ENCODE assay signal across 9 cellular contexts in genomic region chr6:148203970-148204369, GRCh38.
DNase-seq lines count a peak whose midpoint lies in the region; ATAC-seq and TF ChIP-seq lines count a peak whose summit lies in the region.
"Had no signal": no experiment of that assay in that cellular context is flagged by ENCODE, and none has a peak within 500 bp of the region (broad histone marks: within the 10 kb centered on the region; RNA-seq: fewer than 3 reads in every experiment).

No MANE protein-coding gene starts in this region.

- TF ChIP-seq CTCF in Calu3 (IDR thresholded peaks at IDR 0.05; ENCODE audit: unreplicated experiment), result no peak

- intact Hi-C loops in Calu3 (cut with micrococcal nuclease; ENCODE audit: unreplicated experiment), result no loop called here

- H3K4me3 Mint-ChIP-seq in activated naive CD8-positive, alpha-beta T cell treated with anti-CD3 and anti-CD28 coated beads for 36 hours, result peak overlapping the region; percentile 64
- H3K4me3 Mint-ChIP-seq in Calu3 (ENCODE audit: low read depth, unreplicated experiment), result no peak overlapping the region
- H3K4me3 Mint-ChIP-seq: brain had no signal

- peaks cover 4% of the 10 kb centered on the region for H3K36me3 Mint-ChIP-seq in activated naive CD8-positive, alpha-beta T cell treated with anti-CD3 and anti-CD28 coated beads for 36 hours
- no peaks in the 10 kb centered on the region for H3K36me3 Mint-ChIP-seq in Calu3 (ENCODE audit: insufficient read depth, unreplicated experiment)
- H3K36me3 Mint-ChIP-seq: brain had no signal

- peaks cover 33% of the 10 kb centered on the region for H3K4me1 Mint-ChIP-seq in activated naive CD8-positive, alpha-beta T cell treated with anti-CD3 and anti-CD28 coated beads for 36 hours
- H3K4me1 Mint-ChIP-seq in Calu3 (ENCODE audit: low read depth, unreplicated experiment), result peaks cover 17% of the 10 kb centered on the region

- CTCF ChIA-PET in Calu3 (lab: Charles Lee), result no interaction called here

- no TSS peak for BruUV-seq in Calu3 (replicated peaks; lab: Mats Ljungman, UMichigan)

- H3K9me3 Mint-ChIP-seq in activated naive CD8-positive, alpha-beta T cell treated with anti-CD3 and anti-CD28 coated beads for 36 hours, result peaks cover 11% of the 10 kb centered on the region
- H3K9me3 Mint-ChIP-seq in Calu3 (ENCODE audit: low read depth, unreplicated experiment), result no peaks in the 10 kb centered on the region

- ATAC-seq in HG03097 (IDR thresholded peaks at IDR 0.05; ENCODE audit: low FRiP score, unreplicated experiment) (peak; percentile 99), SK-N-SH treated with all-trans-retinoic acid at 6 μM for 48 hours (peak; percentile 75)

- H3K27me3 Mint-ChIP-seq in activated naive CD8-positive, alpha-beta T cell treated with anti-CD3 and anti-CD28 coated beads for 36 hours, result peaks cover 89% of the 10 kb centered on the region
- no peaks in the 10 kb centered on the region for H3K27me3 Mint-ChIP-seq in Calu3 (ENCODE audit: unreplicated experiment)

- peak; percentile 1 for DNase-seq in activated CD4-positive, CD25-positive, alpha-beta regulatory T cell treated with anti-CD3 and anti-CD28 coated beads, Interleukin-2, amount 50 U/mL, for 16 hours (ENCODE audit: low read depth, low spot score)
- no peak for DNase-seq in activated CD4-positive, CD25-positive, alpha-beta regulatory T cell treated with anti-CD3 and anti-CD28 coated beads, Interleukin-2, amount 50 U/mL, for 72 hours
- DNase-seq in activated naive CD8-positive, alpha-beta T cell treated with anti-CD3 and anti-CD28 coated beads for 36 hours, result peak; percentile 71
- DNase-seq in stimulated activated CD4-positive, alpha-beta T cell treated with anti-CD3 and anti-CD28 coated beads, Interleukin-2, amount 100 ng/mL, for 24 hours, result peak; percentile 60 to 64
- no peak for DNase-seq in GOT3 (lab: John Stamatoyannopoulos, UW)
- no peak for DNase-seq in Calu3

- H3K27ac Mint-ChIP-seq in activated naive CD8-positive, alpha-beta T cell treated with anti-CD3 and anti-CD28 coated beads for 36 hours, result peak overlapping the region; percentile 94
- no peak overlapping the region for H3K27ac Mint-ChIP-seq in Calu3 (ENCODE audit: unreplicated experiment)

TF ChIP-seq in SK-N-SH treated with all-trans-retinoic acid at 6 μM for 48 hours, 23 proteins besides CTCF, POLR2A, EP300 and RAD21:
- TF ChIP-seq OSR1 (CRISPR knock-in tag; IDR thresholded peaks at IDR 0.05) (no peak), TOX (CRISPR knock-in tag; IDR thresholded peaks at IDR 0.05; ENCODE audit: borderline replicate concordance) (no peak), ZNF565 (CRISPR knock-in tag; conservative IDR thresholded peaks at IDR 0.05; ENCODE audit: low read depth) (no peak), GLIS3 (CRISPR knock-in tag; IDR thresholded peaks at IDR 0.05) (no peak), ZFP3 (CRISPR knock-in tag; IDR thresholded peaks at IDR 0.05) (no peak), SNAI2 (CRISPR knock-in tag; IDR thresholded peaks at IDR 0.05) (no peak), CREB5 (CRISPR knock-in tag; IDR thresholded peaks at IDR 0.05; ENCODE audit: low read depth) (no peak), ZNF8 (CRISPR knock-in tag; IDR thresholded peaks at IDR 0.05) (no peak), ESRRG (CRISPR knock-in tag; IDR thresholded peaks at IDR 0.05) (no peak), TCF4 (CRISPR knock-in tag; IDR thresholded peaks at IDR 0.05; ENCODE audit: borderline replicate concordance) (no peak), CSRNP3 (CRISPR knock-in tag; IDR thresholded peaks at IDR 0.05) (no peak), TSHZ2 (CRISPR knock-in tag; IDR thresholded peaks at IDR 0.05) (no peak)

Comparison
In these comparisons a context has a peak if more than half of its experiments do, and no peak if none do; other contexts are left out.
1. DNase-seq: peak in activated CD4-positive, CD25-positive, alpha-beta regulatory T cell treated with anti-CD3 and anti-CD28 coated beads, Interleukin-2, amount 50 U/mL, for 16 hours (single experiment), activated naive CD8-positive, alpha-beta T cell treated with anti-CD3 and anti-CD28 coated beads for 36 hours (single experiment) and stimulated activated CD4-positive, alpha-beta T cell treated with anti-CD3 and anti-CD28 coated beads, Interleukin-2, amount 100 ng/mL, for 24 hours (2 of 2); none in activated CD4-positive, CD25-positive, alpha-beta regulatory T cell treated with anti-CD3 and anti-CD28 coated beads, Interleukin-2, amount 50 U/mL, for 72 hours (single experiment), GOT3 (single experiment) and Calu3 (single experiment).